In the genomic region with DNA sequence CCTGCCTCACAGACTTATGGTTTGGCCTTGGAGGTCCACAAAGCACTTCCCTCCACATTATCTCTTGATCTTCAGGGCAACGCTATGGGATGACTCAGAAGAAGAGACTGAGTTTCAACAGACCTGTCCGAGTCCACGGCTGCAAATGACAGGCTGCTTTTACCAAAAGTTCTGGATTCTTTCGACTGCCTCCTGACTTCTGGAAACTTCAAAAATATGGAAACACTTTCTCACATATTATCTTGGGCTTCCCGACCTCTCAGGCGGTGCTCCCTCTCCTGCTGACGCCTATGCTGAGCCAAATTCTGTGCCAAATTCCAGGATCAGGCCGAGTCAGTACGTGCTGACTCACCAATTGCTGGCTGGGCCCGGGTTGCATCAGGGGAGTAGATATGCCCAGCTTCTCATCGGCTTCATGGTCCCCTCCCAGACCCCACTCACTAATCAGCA, we compare ENCODE assay signal across 2 cellular contexts.
A peak's percentile ranks its signal among the peaks of the same experiment; 100 is the strongest.
TF ChIP-seq lines count a peak whose summit lies in the region.

No MANE protein-coding gene starts in this region.

TF ChIP-seq in SK-N-SH, 30 proteins besides CTCF, POLR2A, EP300 and RAD21 (continued from another document):
- TF ChIP-seq, protein P1, sequence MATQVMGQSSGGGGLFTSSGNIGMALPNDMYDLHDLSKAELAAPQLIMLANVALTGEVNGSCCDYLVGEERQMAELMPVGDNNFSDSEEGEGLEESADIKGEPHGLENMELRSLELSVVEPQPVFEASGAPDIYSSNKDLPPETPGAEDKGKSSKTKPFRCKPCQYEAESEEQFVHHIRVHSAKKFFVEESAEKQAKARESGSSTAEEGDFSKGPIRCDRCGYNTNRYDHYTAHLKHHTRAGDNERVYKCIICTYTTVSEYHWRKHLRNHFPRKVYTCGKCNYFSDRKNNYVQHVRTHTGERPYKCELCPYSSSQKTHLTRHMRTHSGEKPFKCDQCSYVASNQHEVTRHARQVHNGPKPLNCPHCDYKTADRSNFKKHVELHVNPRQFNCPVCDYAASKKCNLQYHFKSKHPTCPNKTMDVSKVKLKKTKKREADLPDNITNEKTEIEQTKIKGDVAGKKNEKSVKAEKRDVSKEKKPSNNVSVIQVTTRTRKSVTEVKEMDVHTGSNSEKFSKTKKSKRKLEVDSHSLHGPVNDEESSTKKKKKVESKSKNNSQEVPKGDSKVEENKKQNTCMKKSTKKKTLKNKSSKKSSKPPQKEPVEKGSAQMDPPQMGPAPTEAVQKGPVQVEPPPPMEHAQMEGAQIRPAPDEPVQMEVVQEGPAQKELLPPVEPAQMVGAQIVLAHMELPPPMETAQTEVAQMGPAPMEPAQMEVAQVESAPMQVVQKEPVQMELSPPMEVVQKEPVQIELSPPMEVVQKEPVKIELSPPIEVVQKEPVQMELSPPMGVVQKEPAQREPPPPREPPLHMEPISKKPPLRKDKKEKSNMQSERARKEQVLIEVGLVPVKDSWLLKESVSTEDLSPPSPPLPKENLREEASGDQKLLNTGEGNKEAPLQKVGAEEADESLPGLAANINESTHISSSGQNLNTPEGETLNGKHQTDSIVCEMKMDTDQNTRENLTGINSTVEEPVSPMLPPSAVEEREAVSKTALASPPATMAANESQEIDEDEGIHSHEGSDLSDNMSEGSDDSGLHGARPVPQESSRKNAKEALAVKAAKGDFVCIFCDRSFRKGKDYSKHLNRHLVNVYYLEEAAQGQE (IDR thresholded peaks at IDR 0.05; ENCODE audit: low read depth, low read length) = no peak
- peak; percentile 15; the same call in 1 of the 2 replicates for TF ChIP-seq TCF12 (IDR thresholded peaks at IDR 0.05)

TF ChIP-seq in SK-N-SH treated with all-trans-retinoic acid at 6 μM for 48 hours, 23 proteins besides CTCF, POLR2A, EP300 and RAD21 (continued from another document):
- TF ChIP-seq, protein P2, sequence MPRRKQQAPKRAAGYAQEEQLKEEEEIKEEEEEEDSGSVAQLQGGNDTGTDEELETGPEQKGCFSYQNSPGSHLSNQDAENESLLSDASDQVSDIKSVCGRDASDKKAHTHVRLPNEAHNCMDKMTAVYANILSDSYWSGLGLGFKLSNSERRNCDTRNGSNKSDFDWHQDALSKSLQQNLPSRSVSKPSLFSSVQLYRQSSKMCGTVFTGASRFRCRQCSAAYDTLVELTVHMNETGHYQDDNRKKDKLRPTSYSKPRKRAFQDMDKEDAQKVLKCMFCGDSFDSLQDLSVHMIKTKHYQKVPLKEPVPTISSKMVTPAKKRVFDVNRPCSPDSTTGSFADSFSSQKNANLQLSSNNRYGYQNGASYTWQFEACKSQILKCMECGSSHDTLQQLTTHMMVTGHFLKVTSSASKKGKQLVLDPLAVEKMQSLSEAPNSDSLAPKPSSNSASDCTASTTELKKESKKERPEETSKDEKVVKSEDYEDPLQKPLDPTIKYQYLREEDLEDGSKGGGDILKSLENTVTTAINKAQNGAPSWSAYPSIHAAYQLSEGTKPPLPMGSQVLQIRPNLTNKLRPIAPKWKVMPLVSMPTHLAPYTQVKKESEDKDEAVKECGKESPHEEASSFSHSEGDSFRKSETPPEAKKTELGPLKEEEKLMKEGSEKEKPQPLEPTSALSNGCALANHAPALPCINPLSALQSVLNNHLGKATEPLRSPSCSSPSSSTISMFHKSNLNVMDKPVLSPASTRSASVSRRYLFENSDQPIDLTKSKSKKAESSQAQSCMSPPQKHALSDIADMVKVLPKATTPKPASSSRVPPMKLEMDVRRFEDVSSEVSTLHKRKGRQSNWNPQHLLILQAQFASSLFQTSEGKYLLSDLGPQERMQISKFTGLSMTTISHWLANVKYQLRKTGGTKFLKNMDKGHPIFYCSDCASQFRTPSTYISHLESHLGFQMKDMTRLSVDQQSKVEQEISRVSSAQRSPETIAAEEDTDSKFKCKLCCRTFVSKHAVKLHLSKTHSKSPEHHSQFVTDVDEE (CRISPR knock-in tag; IDR thresholded peaks at IDR 0.05) = no peak
- TF ChIP-seq ZC3H10 (CRISPR knock-in tag; IDR thresholded peaks at IDR 0.05) (no peak), OSR1 (CRISPR knock-in tag; IDR thresholded peaks at IDR 0.05) (no peak), CSDC2 (CRISPR knock-in tag; IDR thresholded peaks at IDR 0.05) (no peak), TCF4 (CRISPR knock-in tag; IDR thresholded peaks at IDR 0.05; ENCODE audit: borderline replicate concordance) (no peak), ARNTL (CRISPR knock-in tag; IDR thresholded peaks at IDR 0.05; ENCODE audit: borderline replicate concordance, low read depth) (no peak), PPARA (CRISPR knock-in tag; IDR thresholded peaks at IDR 0.05; ENCODE audit: borderline replicate concordance) (no peak), GLIS3 (CRISPR knock-in tag; IDR thresholded peaks at IDR 0.05) (no peak), ZNF70 (CRISPR knock-in tag; IDR thresholded peaks at IDR 0.05) (no peak)
- TF ChIP-seq, protein P3, sequence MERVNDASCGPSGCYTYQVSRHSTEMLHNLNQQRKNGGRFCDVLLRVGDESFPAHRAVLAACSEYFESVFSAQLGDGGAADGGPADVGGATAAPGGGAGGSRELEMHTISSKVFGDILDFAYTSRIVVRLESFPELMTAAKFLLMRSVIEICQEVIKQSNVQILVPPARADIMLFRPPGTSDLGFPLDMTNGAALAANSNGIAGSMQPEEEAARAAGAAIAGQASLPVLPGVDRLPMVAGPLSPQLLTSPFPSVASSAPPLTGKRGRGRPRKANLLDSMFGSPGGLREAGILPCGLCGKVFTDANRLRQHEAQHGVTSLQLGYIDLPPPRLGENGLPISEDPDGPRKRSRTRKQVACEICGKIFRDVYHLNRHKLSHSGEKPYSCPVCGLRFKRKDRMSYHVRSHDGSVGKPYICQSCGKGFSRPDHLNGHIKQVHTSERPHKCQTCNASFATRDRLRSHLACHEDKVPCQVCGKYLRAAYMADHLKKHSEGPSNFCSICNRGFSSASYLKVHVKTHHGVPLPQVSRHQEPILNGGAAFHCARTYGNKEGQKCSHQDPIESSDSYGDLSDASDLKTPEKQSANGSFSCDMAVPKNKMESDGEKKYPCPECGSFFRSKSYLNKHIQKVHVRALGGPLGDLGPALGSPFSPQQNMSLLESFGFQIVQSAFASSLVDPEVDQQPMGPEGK (CRISPR knock-in tag; IDR thresholded peaks at IDR 0.05; ENCODE audit: borderline replicate concordance) = no peak
